ENCODE assay signal across 1 cellular context in the genomic region with DNA sequence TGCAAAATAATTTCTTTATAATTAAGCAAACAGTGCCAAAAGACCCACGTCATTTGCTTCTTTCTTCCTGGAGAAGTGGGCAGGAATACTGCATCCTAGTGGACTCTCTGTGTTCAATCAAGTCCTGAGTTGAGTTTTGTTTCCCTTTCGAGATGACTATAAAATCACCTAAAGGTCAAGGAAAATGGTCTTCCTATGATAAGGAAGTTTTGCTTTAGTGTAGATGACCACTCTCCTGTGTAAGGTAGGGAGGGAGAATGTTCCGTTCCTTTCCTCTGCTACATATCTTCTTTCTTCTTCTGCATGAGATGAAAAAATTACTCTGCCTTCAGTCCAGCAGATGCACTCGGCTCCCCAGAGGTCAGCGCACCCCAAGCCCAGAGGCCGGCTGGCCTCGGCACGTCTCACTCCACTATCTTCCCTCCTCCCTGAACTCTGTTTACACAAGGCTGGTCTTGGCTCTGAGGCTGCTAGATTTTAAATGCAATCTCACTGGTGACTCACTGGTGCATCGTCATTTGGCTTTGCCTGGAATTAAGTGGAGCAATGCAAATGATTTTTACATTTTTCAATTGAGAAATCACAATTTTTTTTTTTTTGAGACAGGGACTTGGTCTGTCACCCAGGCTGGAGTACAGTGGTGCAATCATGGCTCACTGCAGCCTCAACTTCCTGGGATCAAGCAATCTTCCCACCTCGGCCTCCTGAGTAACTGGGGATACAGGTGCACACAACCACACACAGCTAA.
TF ChIP-seq lines count a peak whose summit lies in the region.

No MANE protein-coding gene starts in this region.

TF ChIP-seq in HepG2, 621 proteins besides CTCF, POLR2A, EP300 and RAD21 (continued from another document and continues in another):
- TF ChIP-seq, protein P1, sequence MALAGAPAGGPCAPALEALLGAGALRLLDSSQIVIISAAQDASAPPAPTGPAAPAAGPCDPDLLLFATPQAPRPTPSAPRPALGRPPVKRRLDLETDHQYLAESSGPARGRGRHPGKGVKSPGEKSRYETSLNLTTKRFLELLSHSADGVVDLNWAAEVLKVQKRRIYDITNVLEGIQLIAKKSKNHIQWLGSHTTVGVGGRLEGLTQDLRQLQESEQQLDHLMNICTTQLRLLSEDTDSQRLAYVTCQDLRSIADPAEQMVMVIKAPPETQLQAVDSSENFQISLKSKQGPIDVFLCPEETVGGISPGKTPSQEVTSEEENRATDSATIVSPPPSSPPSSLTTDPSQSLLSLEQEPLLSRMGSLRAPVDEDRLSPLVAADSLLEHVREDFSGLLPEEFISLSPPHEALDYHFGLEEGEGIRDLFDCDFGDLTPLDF (CRISPR knock-in tag; IDR thresholded peaks at IDR 0.05): no peak
- TF ChIP-seq PPARG (CRISPR knock-in tag; conservative IDR thresholded peaks at IDR 0.05) (no peak), CBFB (CRISPR knock-in tag; IDR thresholded peaks at IDR 0.05) (no peak), CBX5 (CRISPR knock-in tag; IDR thresholded peaks at IDR 0.05; ENCODE audit: borderline replicate concordance) (no peak), MAFG (CRISPR knock-in tag; IDR thresholded peaks at IDR 0.05) (no peak), ZNF550 (CRISPR knock-in tag; IDR thresholded peaks at IDR 0.05; ENCODE audit: borderline replicate concordance) (no peak), KDM5A (IDR thresholded peaks at IDR 0.05; ENCODE audit: borderline replicate concordance, low read length) (no peak), ZNF615 (CRISPR knock-in tag; IDR thresholded peaks at IDR 0.05; ENCODE audit: borderline replicate concordance) (no peak), ZNF30 (CRISPR knock-in tag; IDR thresholded peaks at IDR 0.05) (no peak), ZNF674 (CRISPR knock-in tag; IDR thresholded peaks at IDR 0.05; ENCODE audit: low read depth) (no peak), ZFP90 (CRISPR knock-in tag; IDR thresholded peaks at IDR 0.05; ENCODE audit: borderline replicate concordance) (no peak), HDAC2 (CRISPR knock-in tag; IDR thresholded peaks at IDR 0.05) (peak; percentile 69), ZNF724P (CRISPR knock-in tag; IDR thresholded peaks at IDR 0.05; ENCODE audit: borderline replicate concordance) (no peak), ZNF367 (CRISPR knock-in tag; IDR thresholded peaks at IDR 0.05; ENCODE audit: borderline replicate concordance) (no peak), PHF8 (CRISPR knock-in tag; IDR thresholded peaks at IDR 0.05) (no peak), ZNF567 (CRISPR knock-in tag; IDR thresholded peaks at IDR 0.05; ENCODE audit: borderline replicate concordance) (no peak), FOXC1 (CRISPR knock-in tag; IDR thresholded peaks at IDR 0.05; ENCODE audit: borderline replicate concordance) (no peak), ZNF879 (CRISPR knock-in tag; IDR thresholded peaks at IDR 0.05) (no peak)
- TF ChIP-seq, protein P2, sequence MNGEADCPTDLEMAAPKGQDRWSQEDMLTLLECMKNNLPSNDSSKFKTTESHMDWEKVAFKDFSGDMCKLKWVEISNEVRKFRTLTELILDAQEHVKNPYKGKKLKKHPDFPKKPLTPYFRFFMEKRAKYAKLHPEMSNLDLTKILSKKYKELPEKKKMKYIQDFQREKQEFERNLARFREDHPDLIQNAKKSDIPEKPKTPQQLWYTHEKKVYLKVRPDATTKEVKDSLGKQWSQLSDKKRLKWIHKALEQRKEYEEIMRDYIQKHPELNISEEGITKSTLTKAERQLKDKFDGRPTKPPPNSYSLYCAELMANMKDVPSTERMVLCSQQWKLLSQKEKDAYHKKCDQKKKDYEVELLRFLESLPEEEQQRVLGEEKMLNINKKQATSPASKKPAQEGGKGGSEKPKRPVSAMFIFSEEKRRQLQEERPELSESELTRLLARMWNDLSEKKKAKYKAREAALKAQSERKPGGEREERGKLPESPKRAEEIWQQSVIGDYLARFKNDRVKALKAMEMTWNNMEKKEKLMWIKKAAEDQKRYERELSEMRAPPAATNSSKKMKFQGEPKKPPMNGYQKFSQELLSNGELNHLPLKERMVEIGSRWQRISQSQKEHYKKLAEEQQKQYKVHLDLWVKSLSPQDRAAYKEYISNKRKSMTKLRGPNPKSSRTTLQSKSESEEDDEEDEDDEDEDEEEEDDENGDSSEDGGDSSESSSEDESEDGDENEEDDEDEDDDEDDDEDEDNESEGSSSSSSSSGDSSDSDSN (CRISPR knock-in tag; IDR thresholded peaks at IDR 0.05): no peak
- TF ChIP-seq, protein P3, sequence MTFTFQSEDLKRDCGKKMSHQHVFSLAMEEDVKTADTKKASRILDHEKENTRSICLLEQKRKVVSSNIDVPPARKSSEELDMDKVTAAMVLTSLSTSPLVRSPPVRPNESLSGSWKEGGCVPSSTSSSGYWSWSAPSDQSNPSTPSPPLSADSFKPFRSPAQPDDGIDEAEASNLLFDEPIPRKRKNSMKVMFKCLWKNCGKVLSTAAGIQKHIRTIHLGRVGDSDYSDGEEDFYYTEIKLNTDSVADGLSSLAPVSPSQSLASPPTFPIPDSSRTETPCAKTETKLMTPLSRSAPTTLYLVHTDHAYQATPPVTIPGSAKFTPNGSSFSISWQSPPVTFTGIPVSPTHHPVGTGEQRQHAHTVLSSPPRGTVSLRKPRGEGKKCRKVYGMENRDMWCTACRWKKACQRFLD (CRISPR knock-in tag; IDR thresholded peaks at IDR 0.05; ENCODE audit: borderline replicate concordance): no peak
- TF ChIP-seq, protein P4, sequence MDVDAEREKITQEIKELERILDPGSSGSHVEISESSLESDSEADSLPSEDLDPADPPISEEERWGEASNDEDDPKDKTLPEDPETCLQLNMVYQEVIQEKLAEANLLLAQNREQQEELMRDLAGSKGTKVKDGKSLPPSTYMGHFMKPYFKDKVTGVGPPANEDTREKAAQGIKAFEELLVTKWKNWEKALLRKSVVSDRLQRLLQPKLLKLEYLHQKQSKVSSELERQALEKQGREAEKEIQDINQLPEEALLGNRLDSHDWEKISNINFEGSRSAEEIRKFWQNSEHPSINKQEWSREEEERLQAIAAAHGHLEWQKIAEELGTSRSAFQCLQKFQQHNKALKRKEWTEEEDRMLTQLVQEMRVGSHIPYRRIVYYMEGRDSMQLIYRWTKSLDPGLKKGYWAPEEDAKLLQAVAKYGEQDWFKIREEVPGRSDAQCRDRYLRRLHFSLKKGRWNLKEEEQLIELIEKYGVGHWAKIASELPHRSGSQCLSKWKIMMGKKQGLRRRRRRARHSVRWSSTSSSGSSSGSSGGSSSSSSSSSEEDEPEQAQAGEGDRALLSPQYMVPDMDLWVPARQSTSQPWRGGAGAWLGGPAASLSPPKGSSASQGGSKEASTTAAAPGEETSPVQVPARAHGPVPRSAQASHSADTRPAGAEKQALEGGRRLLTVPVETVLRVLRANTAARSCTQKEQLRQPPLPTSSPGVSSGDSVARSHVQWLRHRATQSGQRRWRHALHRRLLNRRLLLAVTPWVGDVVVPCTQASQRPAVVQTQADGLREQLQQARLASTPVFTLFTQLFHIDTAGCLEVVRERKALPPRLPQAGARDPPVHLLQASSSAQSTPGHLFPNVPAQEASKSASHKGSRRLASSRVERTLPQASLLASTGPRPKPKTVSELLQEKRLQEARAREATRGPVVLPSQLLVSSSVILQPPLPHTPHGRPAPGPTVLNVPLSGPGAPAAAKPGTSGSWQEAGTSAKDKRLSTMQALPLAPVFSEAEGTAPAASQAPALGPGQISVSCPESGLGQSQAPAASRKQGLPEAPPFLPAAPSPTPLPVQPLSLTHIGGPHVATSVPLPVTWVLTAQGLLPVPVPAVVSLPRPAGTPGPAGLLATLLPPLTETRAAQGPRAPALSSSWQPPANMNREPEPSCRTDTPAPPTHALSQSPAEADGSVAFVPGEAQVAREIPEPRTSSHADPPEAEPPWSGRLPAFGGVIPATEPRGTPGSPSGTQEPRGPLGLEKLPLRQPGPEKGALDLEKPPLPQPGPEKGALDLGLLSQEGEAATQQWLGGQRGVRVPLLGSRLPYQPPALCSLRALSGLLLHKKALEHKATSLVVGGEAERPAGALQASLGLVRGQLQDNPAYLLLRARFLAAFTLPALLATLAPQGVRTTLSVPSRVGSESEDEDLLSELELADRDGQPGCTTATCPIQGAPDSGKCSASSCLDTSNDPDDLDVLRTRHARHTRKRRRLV (CRISPR knock-in tag; IDR thresholded peaks at IDR 0.05): no peak
- TF ChIP-seq, protein P5, sequence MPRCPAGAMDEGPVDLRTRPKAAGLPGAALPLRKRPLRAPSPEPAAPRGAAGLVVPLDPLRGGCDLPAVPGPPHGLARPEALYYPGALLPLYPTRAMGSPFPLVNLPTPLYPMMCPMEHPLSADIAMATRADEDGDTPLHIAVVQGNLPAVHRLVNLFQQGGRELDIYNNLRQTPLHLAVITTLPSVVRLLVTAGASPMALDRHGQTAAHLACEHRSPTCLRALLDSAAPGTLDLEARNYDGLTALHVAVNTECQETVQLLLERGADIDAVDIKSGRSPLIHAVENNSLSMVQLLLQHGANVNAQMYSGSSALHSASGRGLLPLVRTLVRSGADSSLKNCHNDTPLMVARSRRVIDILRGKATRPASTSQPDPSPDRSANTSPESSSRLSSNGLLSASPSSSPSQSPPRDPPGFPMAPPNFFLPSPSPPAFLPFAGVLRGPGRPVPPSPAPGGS (CRISPR knock-in tag; IDR thresholded peaks at IDR 0.05): no peak
- TF ChIP-seq, protein P6, sequence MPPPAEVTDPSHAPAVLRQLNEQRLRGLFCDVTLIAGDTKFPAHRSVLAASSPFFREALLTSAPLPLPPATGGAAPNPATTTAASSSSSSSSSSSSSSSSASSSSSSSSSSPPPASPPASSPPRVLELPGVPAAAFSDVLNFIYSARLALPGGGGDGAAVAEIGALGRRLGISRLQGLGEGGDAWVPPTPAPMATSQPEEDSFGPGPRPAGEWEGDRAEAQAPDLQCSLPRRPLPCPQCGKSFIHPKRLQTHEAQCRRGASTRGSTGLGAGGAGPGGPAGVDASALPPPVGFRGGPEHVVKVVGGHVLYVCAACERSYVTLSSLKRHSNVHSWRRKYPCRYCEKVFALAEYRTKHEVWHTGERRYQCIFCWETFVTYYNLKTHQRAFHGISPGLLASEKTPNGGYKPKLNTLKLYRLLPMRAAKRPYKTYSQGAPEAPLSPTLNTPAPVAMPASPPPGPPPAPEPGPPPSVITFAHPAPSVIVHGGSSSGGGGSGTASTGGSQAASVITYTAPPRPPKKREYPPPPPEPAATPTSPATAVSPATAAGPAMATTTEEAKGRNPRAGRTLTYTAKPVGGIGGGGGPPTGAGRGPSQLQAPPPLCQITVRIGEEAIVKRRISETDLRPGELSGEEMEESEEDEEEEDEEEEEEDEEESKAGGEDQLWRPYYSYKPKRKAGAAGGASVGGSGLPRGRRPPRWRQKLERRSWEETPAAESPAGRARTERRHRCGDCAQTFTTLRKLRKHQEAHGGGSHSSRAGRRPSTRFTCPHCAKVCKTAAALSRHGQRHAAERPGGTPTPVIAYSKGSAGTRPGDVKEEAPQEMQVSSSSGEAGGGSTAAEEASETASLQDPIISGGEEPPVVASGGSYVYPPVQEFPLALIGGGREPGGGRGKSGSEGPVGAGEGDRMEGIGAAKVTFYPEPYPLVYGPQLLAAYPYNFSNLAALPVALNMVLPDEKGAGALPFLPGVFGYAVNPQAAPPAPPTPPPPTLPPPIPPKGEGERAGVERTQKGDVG (CRISPR knock-in tag; IDR thresholded peaks at IDR 0.05; ENCODE audit: borderline replicate concordance): no peak
- TF ChIP-seq, protein P7, sequence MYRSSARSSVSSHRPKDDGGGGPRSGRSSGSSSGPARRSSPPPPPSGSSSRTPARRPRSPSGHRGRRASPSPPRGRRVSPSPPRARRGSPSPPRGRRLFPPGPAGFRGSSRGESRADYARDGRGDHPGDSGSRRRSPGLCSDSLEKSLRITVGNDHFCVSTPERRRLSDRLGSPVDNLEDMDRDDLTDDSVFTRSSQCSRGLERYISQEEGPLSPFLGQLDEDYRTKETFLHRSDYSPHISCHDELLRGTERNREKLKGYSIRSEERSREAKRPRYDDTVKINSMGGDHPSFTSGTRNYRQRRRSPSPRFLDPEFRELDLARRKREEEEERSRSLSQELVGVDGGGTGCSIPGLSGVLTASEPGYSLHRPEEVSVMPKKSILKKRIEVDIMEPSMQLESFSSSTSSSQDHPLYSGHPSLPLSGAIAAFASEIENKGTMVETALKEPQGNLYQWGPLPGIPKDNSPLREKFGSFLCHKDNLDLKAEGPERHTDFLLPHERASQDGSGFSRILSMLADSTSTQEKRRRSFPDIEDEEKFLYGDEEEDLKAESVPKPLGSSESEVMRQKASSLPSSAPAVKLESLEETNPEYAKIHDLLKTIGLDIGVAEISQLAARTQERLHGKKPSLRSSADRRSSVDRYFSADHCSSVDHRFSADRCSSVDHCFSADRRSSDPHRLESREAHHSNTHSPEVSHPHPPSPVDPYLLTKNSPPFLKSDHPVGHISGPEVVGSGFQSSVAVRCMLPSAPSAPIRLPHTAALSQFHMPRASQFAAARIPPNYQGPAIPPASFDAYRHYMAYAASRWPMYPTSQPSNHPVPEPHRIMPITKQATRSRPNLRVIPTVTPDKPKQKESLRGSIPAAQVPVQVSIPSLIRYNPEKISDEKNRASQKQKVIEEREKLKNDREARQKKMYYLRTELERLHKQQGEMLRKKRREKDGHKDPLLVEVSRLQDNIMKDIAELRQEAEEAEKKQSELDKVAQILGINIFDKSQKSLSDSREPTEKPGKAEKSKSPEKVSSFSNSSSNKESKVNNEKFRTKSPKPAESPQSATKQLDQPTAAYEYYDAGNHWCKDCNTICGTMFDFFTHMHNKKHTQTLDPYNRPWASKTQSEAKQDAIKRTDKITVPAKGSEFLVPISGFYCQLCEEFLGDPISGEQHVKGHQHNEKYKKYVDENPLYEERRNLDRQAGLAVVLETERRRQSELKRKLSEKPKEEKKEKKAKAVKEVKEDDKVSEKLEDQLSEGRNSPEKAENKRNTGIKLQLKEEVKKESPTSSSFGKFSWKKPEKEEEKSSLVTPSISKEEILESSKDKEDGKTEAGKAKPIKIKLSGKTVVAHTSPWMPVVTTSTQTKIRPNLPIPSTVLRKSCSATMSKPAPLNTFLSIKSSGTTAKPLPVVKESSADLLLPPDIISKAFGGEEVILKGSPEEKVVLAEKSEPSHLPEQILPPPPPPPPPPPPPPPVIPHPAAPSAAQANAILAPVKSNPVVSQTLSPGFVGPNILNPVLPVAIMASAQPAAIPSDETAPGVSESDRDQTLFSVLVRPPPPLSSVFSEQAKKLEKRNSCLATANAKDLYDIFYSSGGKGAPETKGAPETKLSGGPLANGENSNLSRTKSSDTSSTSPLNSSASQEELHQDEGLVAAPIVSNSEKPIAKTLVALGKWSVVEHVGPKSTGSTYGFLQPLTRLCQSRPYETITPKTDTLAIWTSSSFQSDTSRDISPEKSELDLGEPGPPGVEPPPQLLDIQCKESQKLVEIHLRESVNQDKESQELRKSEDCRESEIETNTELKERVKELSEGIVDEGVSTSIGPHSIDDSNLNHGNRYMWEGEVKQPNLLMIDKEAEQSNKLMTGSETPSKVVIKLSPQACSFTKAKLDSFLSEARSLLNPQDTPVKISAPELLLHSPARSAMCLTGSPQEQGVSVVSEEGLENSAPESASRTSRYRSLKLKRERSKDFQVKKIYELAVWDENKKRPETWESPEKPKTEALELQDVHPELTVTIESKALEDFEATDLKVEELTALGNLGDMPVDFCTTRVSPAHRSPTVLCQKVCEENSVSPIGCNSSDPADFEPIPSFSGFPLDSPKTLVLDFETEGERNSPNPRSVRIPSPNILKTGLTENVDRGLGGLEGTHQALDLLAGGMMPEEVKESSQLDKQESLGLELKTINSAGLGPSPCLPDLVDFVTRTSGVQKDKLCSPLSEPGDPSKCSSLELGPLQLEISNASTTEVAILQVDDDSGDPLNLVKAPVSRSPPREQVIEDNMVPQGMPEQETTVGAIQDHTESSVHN (CRISPR knock-in tag; IDR thresholded peaks at IDR 0.05): no peak
